Comparison of ENCODE assay signal across 20 cellular contexts in genomic region chr12:119621878-119622277, GRCh38. TPM values are rescaled to one million over a fixed set of nuclear protein-coding genes. Genes with fewer than 3 reads are reported as not detected.
DNase-seq lines count a peak whose midpoint lies in the region; ATAC-seq, FAIRE-seq and TF ChIP-seq lines count a peak whose summit lies in the region.
"Had no signal": no experiment of that assay in that cellular context is flagged by ENCODE, and none has a peak within 500 bp of the region (broad histone marks: within the 10 kb centered on the region; RNA-seq: fewer than 3 reads in every experiment).

No MANE protein-coding gene starts in this region.

- intact Hi-C loops in activated CD4-positive, alpha-beta T cell treated with anti-CD3 and anti-CD28 coated beads for 36 hours (cut with DNase I, micrococcal nuclease) = no loop called here
- intact Hi-C loops in GM12878 (cut with micrococcal nuclease; ENCODE audit: unreplicated experiment) = no loop called here

- no peak overlapping the region for H3K4me3 ChIP-seq in GM12878

- TF ChIP-seq EP300 in GM12878 (IDR thresholded peaks at IDR 0.05; ENCODE audit: borderline replicate concordance in 1 of 2, control insufficient read depth in 1 of 2, low read depth in 2 of 2, low read length in 2 of 2) = no peak

- no peak overlapping the region for H3K27ac Mint-ChIP-seq in activated CD4-positive, alpha-beta T cell treated with anti-CD3 and anti-CD28 coated beads for 36 hours
- H3K27ac Mint-ChIP-seq: HFFc6 had no signal

- TF ChIP-seq RAD21 in GM12878 (IDR thresholded peaks at IDR 0.05; ENCODE audit: insufficient read depth, low read depth, low read length) = no peak

- TF ChIP-seq POLR2A in GM12878 (IDR thresholded peaks at IDR 0.05; ENCODE audit: low read depth, low read length) = no peak

- POLR2A ChIA-PET in activated CD4-positive, alpha-beta T cell treated with anti-CD3 and anti-CD28 coated beads for 36 hours (lab: Charles Lee) = no interaction called here
- POLR2A ChIA-PET in GM12878 (lab: Charles Lee) = no interaction called here

- no peak for FAIRE-seq in GM12878 (lab: Jason Lieb, UNC)
- no peak for FAIRE-seq in frontal cortex (lab: Jason Lieb, UNC)
- FAIRE-seq: GM19239, HepG2 had no signal

- BruUV-seq in GM12878 (replicated peaks; lab: Mats Ljungman, UMichigan) = no TSS peak

- no peak for DNase-seq in activated CD4-positive, alpha-beta T cell treated with anti-CD3 and anti-CD28 coated beads for 36 hours
- DNase-seq in activated CD4-positive, alpha-beta T cell treated with anti-CD3 and anti-CD28 coated beads for 1 hour = no peak
- DNase-seq in GM12878 (ENCODE audit: low read depth, low spot score) (no peak), kidney tubule cell (ENCODE audit: low spot score) (peak; percentile 13), frontal cortex (ENCODE audit: low spot score in 2 of 2) (no peak), ACHN (no peak), OCI-M2 (lab: John Stamatoyannopoulos, UW; ENCODE audit: unreplicated experiment) (no peak)
- DNase-seq: C1 segment of cervical spinal cord, EL, HFFc6, NCI-H1105 treated with DMSO at 0.1 percent for 48 hours, NCI-H1694 treated with DMSO at 0.1 percent for 48 hours, NCI-H2107, NCI-H2227 treated with DMSO at 0.1 percent for 48 hours, NCI-H524 had no signal

- peaks cover 23% of the 10 kb centered on the region for H3K27me3 Mint-ChIP-seq in activated CD4-positive, alpha-beta T cell treated with anti-CD3 and anti-CD28 coated beads for 36 hours

- H3K9me3 Mint-ChIP-seq in activated CD4-positive, alpha-beta T cell treated with anti-CD3 and anti-CD28 coated beads for 36 hours (ENCODE audit: low read depth) = peaks cover 8% of the 10 kb centered on the region

- H3K27me3 ChIP-seq in GM12878 (replicated peaks in 1 of 2; ENCODE audit: control insufficient read depth in 2 of 2, insufficient read depth in 2 of 2, low read length in 1 of 2) = no peaks in the 10 kb centered on the region

- SMC1A ChIA-PET in GM12878 (lab: Charles Lee; ENCODE audit: uncharacterized antibody, unreplicated experiment) = no interaction called here

- RAD21 ChIA-PET in GM12878 (lab: Charles Lee; ENCODE audit: unreplicated experiment) = no interaction called here

- peak; percentile 47 for ATAC-seq in activated CD4-positive, alpha-beta T cell treated with anti-CD3 and anti-CD28 coated beads for 36 hours
- ATAC-seq in GM12878 = no peak
- ATAC-seq in HG03469 (IDR thresholded peaks at IDR 0.05; ENCODE audit: unreplicated experiment) = no peak
- ATAC-seq: HepG2, Panc1 had no signal

- CTCF ChIA-PET in activated CD4-positive, alpha-beta T cell treated with anti-CD3 and anti-CD28 coated beads for 36 hours (lab: Charles Lee) = no interaction called here
- CTCF ChIA-PET in GM12878 (lab: Yijun Ruan, JAX) = interaction anchor here (1.3 kb wide), 1 partner anchor 77 kb away, joined by 7 read pairs; no protein-coding TSS in a partner anchor

- no peaks in the 10 kb centered on the region for H3K4me1 ChIP-seq in GM12878 (ENCODE audit: control insufficient read depth, insufficient read depth, low read length)

- H4K20me1 ChIP-seq in GM12878 (ENCODE audit: control insufficient read depth, insufficient read depth) = no peaks in the 10 kb centered on the region

- no peak overlapping the region for H3K9ac ChIP-seq in GM12878 (ENCODE audit: control insufficient read depth, insufficient read depth, low read length)

- no peaks in the 10 kb centered on the region; the same call in 2 of the 3 replicates for H3K9me3 ChIP-seq in GM12878 (replicated peaks; ENCODE audit: control insufficient read depth, insufficient read depth, low read length)

- no peaks in the 10 kb centered on the region for H3K79me2 ChIP-seq in GM12878 (ENCODE audit: control insufficient read depth, insufficient read depth, low read length)

- H3K4me1 Mint-ChIP-seq in activated CD4-positive, alpha-beta T cell treated with anti-CD3 and anti-CD28 coated beads for 36 hours = peaks cover 3% of the 10 kb centered on the region

- H2AFZ ChIP-seq in GM12878 (ENCODE audit: control insufficient read depth, low read depth, low read length) = no peak overlapping the region

- in situ Hi-C loops in GM12878 (cut with MboI) (no loop called here), ACHN (cut with HindIII; ENCODE audit: low pct_ligation_motif_present, low pct_unique_long_range_greater_than_20kb, low sequenced_read_pairs) (no loop called here)

- no peak overlapping the region for H3K4me3 Mint-ChIP-seq in activated CD4-positive, alpha-beta T cell treated with anti-CD3 and anti-CD28 coated beads for 36 hours
- H3K4me3 Mint-ChIP-seq: HFFc6 had no signal

- H3K27ac ChIP-seq in GM12878 (ENCODE audit: control insufficient read depth, insufficient read depth) = no peak overlapping the region
- H3K27ac ChIP-seq: 22Rv1 had no signal

- H3K4me2 ChIP-seq in GM12878 (ENCODE audit: control insufficient read depth, insufficient read depth) = no peak overlapping the region

- no peaks in the 10 kb centered on the region for H3K36me3 ChIP-seq in GM12878 (ENCODE audit: control insufficient read depth in 2 of 2, insufficient read depth in 2 of 2, low read length in 1 of 2)

- WGBS in GM12878 (ENCODE audit: insufficient coverage, insufficient replicate concordance, low lambda C conversion rate, missing lambda C conversion rate) = 5% methylated on average over 2 of the region's 2 CpGs

- peaks cover 1% of the 10 kb centered on the region for H3K36me3 Mint-ChIP-seq in activated CD4-positive, alpha-beta T cell treated with anti-CD3 and anti-CD28 coated beads for 36 hours (ENCODE audit: low read depth)

- TF ChIP-seq CTCF in GM12878 (IDR thresholded peaks at IDR 0.05 in 2 of 3, conservative IDR thresholded peaks at IDR 0.05 in 1 of 3; ENCODE audit: control insufficient read depth in 2 of 3, extremely low read depth in 1 of 3, insufficient read depth in 1 of 3, low read depth in 3 of 3, low read length in 3 of 3) = no peak

TF ChIP-seq in GM12878, 131 proteins besides CTCF, POLR2A, EP300 and RAD21:
- TF ChIP-seq JUNB (IDR thresholded peaks at IDR 0.05) (peak; percentile 75), ATF7 (IDR thresholded peaks at IDR 0.05; ENCODE audit: low read depth) (no peak)

RNA-seq across cellular contexts. Expression of gene TMEM233, which starts 28.3 kb away (rescaled TPM):
- total RNA-seq in activated CD4-positive, alpha-beta T cell treated with anti-CD3 and anti-CD28 coated beads for 36 hours = not detected
- not detected in 2 replicates for total RNA-seq in GM12878 (2013; cell fraction: nucleolus; rRNA removed)
- total RNA-seq in GM12878 (2014; rRNA removed) = not detected in 2 replicates
- not detected in 2 replicates for total RNA-seq in GM12878 (2014; rRNA removed; fragmentation: Illumina TruSeq; extraction: Trizol)
- not detected in 2 replicates for total RNA-seq in GM12878 (2021)
- polyA plus RNA-seq in GM12878 (2011; ENCODE audit: low read depth) = not detected
- polyA plus RNA-seq in GM12878 (2011; rRNA removed) = not detected in 2 replicates
- not detected in 2 replicates for polyA plus RNA-seq in GM12878 (2011; cell fraction: cytosol; rRNA removed)
- polyA plus RNA-seq in GM12878 (2011; cell fraction: nucleus; rRNA removed) = not detected in 2 replicates
- polyA plus RNA-seq in GM12878 (2012) = not detected in 2 replicates
- not detected in 2 replicates for polyA plus RNA-seq in GM12878 (2014; fragmentation: Illumina TruSeq; extraction: Trizol)
- not detected for polyA plus RNA-seq in GM12878 (2014; fragmentation: Nextera tagmentation; extraction: Ambion mirVana)
- polyA plus RNA-seq in GM12878 (2014; rRNA removed) = not detected in 2 replicates
- not detected for polyA plus RNA-seq in GM12878 (2016; fragmentation: Nextera tagmentation; extraction: Ambion mirVana)
- not detected in 2 replicates for polyA minus RNA-seq in GM12878 (2011; rRNA and poly(A)+ RNA removed)
- polyA minus RNA-seq in GM12878 (2011; cell fraction: cytosol; rRNA and poly(A)+ RNA removed) = not detected in 2 replicates
- polyA minus RNA-seq in GM12878 (2011; cell fraction: nucleus; rRNA and poly(A)+ RNA removed) = not detected in 2 replicates
- under 0.01 TPM for total RNA-seq in frontal cortex
- total RNA-seq: HepG2, HFFc6 had no signal

RNA-seq across cellular contexts. Expression of gene PRKAB1, which starts 46.1 kb away (rescaled TPM):
- 10 to 100 TPM; 18.0 to 21.7 TPM for total RNA-seq in activated CD4-positive, alpha-beta T cell treated with anti-CD3 and anti-CD28 coated beads for 36 hours
- total RNA-seq in GM12878 (2013; cell fraction: nucleolus; rRNA removed) = 65.6 and 71.3 TPM in 2 replicates
- total RNA-seq in GM12878 (2014; rRNA removed) (37.4 and 39.6 TPM in 2 replicates), GM12878 (2014; rRNA removed; fragmentation: Illumina TruSeq; extraction: Trizol) (32.2 and 32.3 TPM in 2 replicates), GM12878 (2021) (49.9 and 51.1 TPM in 2 replicates), frontal cortex (15.9 TPM)
- 57.0 TPM for polyA plus RNA-seq in GM12878 (2011; ENCODE audit: low read depth)
- polyA plus RNA-seq in GM12878 (2011; rRNA removed) (45.6 and 73.9 TPM in 2 replicates), GM12878 (2014; fragmentation: Illumina TruSeq; extraction: Trizol) (54.9 and 58.8 TPM in 2 replicates), GM12878 (2014; fragmentation: Nextera tagmentation; extraction: Ambion mirVana) (10 to 100 TPM; 24.6 to 28.8 TPM), GM12878 (2014; rRNA removed) (51.4 and 53.5 TPM in 2 replicates), GM12878 (2016; fragmentation: Nextera tagmentation; extraction: Ambion mirVana) (10 to 100 TPM; 73.6 to 85.0 TPM)
- 58.9 and 66.9 TPM in 2 replicates for polyA plus RNA-seq in GM12878 (2011; cell fraction: cytosol; rRNA removed)
- 93.5 and 94.4 TPM in 2 replicates for polyA plus RNA-seq in GM12878 (2011; cell fraction: nucleus; rRNA removed)
- 35.4 and 37.1 TPM in 2 replicates for polyA plus RNA-seq in GM12878 (2012)
- 48.6 and 51.9 TPM in 2 replicates for polyA minus RNA-seq in GM12878 (2011; rRNA and poly(A)+ RNA removed)
- 29.2 and 30.6 TPM in 2 replicates for polyA minus RNA-seq in GM12878 (2011; cell fraction: cytosol; rRNA and poly(A)+ RNA removed)
- polyA minus RNA-seq in GM12878 (2011; cell fraction: nucleus; rRNA and poly(A)+ RNA removed) = 41.6 and 66.5 TPM in 2 replicates
